In the genomic region with DNA sequence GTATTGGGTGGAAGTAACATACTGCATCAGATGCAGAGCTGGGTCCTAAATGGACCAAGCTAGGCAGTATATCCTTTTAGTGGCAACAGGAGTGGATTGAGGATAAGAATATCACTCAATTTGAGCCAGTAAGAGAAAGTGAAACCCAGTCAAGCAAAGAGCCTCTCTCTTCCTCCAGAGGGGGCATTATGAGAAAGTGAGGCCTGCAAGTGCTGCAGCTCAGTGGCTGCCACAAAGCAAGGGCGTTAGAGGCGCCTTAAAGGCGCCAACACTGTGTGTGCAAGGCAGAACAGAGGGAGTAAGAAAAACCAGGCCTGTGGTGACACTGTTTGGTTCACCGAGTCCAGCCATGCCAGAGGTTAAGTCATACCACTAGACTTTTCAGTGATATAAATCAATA, we compare ENCODE assay signal across 8 cellular contexts. TPM values are rescaled to one million over a fixed set of nuclear protein-coding genes. Genes with fewer than 3 reads are reported as not detected.
DNase-seq lines count a peak whose midpoint lies in the region; ATAC-seq, FAIRE-seq and TF ChIP-seq lines count a peak whose summit lies in the region.

No MANE protein-coding gene starts in this region.

- H2AFZ ChIP-seq in OCI-LY1 (ENCODE audit: low read length), result no peak overlapping the region

- no peaks in the 10 kb centered on the region for H3K9me3 Mint-ChIP-seq in endodermal cell

- H3K9me2 ChIP-seq in OCI-LY1 (ENCODE audit: low read depth, low read length), result no peaks in the 10 kb centered on the region

- H3K4me3 ChIP-seq in OCI-LY1 (ENCODE audit: low read depth, low read length, poor library complexity, severe bottlenecking) (no peak overlapping the region), endodermal cell (ENCODE audit: low read length) (no peak overlapping the region), uterus (no peak overlapping the region)

- H3K27ac ChIP-seq in OCI-LY1 (ENCODE audit: low read depth, low read length, poor library complexity, severe bottlenecking), result no peak overlapping the region
- H3K27ac ChIP-seq in endodermal cell (ENCODE audit: low read depth, low read length), result peak overlapping the region; percentile 51
- no peak overlapping the region for H3K27ac ChIP-seq in uterus

- no peaks in the 10 kb centered on the region for H3K9me3 ChIP-seq in OCI-LY1 (ENCODE audit: low read length)
- H3K9me3 ChIP-seq in endodermal cell (ENCODE audit: control insufficient read depth, low read length), result no peaks in the 10 kb centered on the region
- no peaks in the 10 kb centered on the region for H3K9me3 ChIP-seq in uterus

- no peaks in the 10 kb centered on the region for H3K27me3 Mint-ChIP-seq in endodermal cell (ENCODE audit: insufficient read depth)

- H3K4me3 Mint-ChIP-seq in endodermal cell, result no peak overlapping the region

- H3K36me3 ChIP-seq in OCI-LY1 (ENCODE audit: insufficient read depth, low read length) (no peaks in the 10 kb centered on the region), endodermal cell (ENCODE audit: control insufficient read depth, insufficient read depth, low read length) (no peaks in the 10 kb centered on the region), uterus (no peaks in the 10 kb centered on the region)

- H3F3A ChIP-seq in OCI-LY1 (ENCODE audit: insufficient read depth, low read length), result no peaks in the 10 kb centered on the region

- peak; percentile 94 for ATAC-seq in GM18861 (IDR thresholded peaks at IDR 0.05; ENCODE audit: unreplicated experiment)
- peak; percentile 98 for ATAC-seq in HG02623 (IDR thresholded peaks at IDR 0.05; ENCODE audit: unreplicated experiment)

- 80% methylated on average over 4 of the region's 4 CpGs; no CpG with 5 or more reads in 1 of the 2 experiments for WGBS in endodermal cell (ENCODE audit: insufficient coverage in 1 of 2, insufficient read length in 1 of 2), 2 experiments

- H3K4me1 ChIP-seq in OCI-LY1 (ENCODE audit: insufficient read depth, low read length, severe bottlenecking) (peaks cover 16% of the 10 kb centered on the region), endodermal cell (ENCODE audit: control insufficient read depth, insufficient read depth, low read length) (no peaks in the 10 kb centered on the region), uterus (no peaks in the 10 kb centered on the region)

- H3K36me3 Mint-ChIP-seq in endodermal cell (ENCODE audit: low read depth), result no peaks in the 10 kb centered on the region

- H3K9ac ChIP-seq in OCI-LY1 (ENCODE audit: low read length) (peak overlapping the region; percentile 34; the same call in 1 of the 2 replicates), endodermal cell (ENCODE audit: extremely low read depth, low read length, poor library complexity, severe bottlenecking) (no peak overlapping the region)

- TF ChIP-seq POLR2A in uterus (IDR thresholded peaks at IDR 0.05), result no peak

- no peaks in the 10 kb centered on the region for H3K79me2 ChIP-seq in OCI-LY1 (ENCODE audit: insufficient read depth, low read length)

- DNase-seq in endodermal cell (peak; percentile 78), uterus (no peak), NCI-H187 treated with DMSO at 0.1 percent for 48 hours (lab: John Stamatoyannopoulos, UW) (no peak), inferior parietal cortex (ENCODE audit: extremely low spot score) (no peak), RCC 7860 (ENCODE audit: low spot score) (no peak)

- H3K27me3 ChIP-seq in OCI-LY1 (ENCODE audit: insufficient read depth, low read length), result no peaks in the 10 kb centered on the region
- no peaks in the 10 kb centered on the region for H3K27me3 ChIP-seq in endodermal cell (ENCODE audit: control insufficient read depth, insufficient read depth, low read length, poor library complexity, severe bottlenecking)
- H3K27me3 ChIP-seq in uterus, result no peaks in the 10 kb centered on the region

- FAIRE-seq in RCC 7860 (lab: Jason Lieb, UNC), result no peak

- TF ChIP-seq CTCF in OCI-LY1 (IDR thresholded peaks at IDR 0.05; ENCODE audit: low read length) (peak; percentile 25), endodermal cell (conservative IDR thresholded peaks at IDR 0.05) (peak; percentile 57), uterus (IDR thresholded peaks at IDR 0.05) (no peak)

- H3K4me2 ChIP-seq in OCI-LY1 (ENCODE audit: low read length), result peak overlapping the region; percentile 9; the same call in 1 of the 2 replicates

- H3K4me1 Mint-ChIP-seq in endodermal cell, result no peaks in the 10 kb centered on the region

- intact Hi-C loops in uterus (cut with DNase I; ENCODE audit: low total_unique reads), result no loop called here

- H4K20me1 ChIP-seq in OCI-LY1 (ENCODE audit: insufficient read depth, low read length), result no peaks in the 10 kb centered on the region

- H3K27ac Mint-ChIP-seq in endodermal cell, result no peak overlapping the region

RNA-seq across cellular contexts. Expression of gene STX18, which starts 17.5 kb away (rescaled TPM):
- total RNA-seq in endodermal cell (10 to 100 TPM; 26.9 to 33.3 TPM), uterus (10 to 100 TPM in 3 of 4 donors, 1 to 10 TPM in 1; 6.4 to 62.5 (median 28.9) TPM)
- polyA plus RNA-seq in endodermal cell (2013, experiment 1 of 2), result 30.9 TPM
- polyA plus RNA-seq in endodermal cell (2013, experiment 2 of 2), result 27.2 TPM

Comparison
In these comparisons a context has a peak if more than half of its experiments do, and no peak if none do; other contexts are left out.
1. CTCF ChIP-seq: peak in OCI-LY1 (single experiment) and endodermal cell (single experiment); none in uterus (0 of 4).